ENCODE assay signal across 1 cellular context in genomic region chr6:13710552-13711383, GRCh38.
TF ChIP-seq lines count a peak whose summit lies in the region.

No MANE protein-coding gene starts in this region.

TF ChIP-seq in HepG2, 621 proteins besides CTCF, POLR2A, EP300 and RAD21 (continued from another document and continues in another):
- TF ChIP-seq ARID5B (CRISPR knock-in tag; IDR thresholded peaks at IDR 0.05): peak; percentile 59
- TF ChIP-seq ELF4 (CRISPR knock-in tag; IDR thresholded peaks at IDR 0.05; ENCODE audit: borderline replicate concordance): no peak
- no peak for TF ChIP-seq CHCHD3 (CRISPR knock-in tag; IDR thresholded peaks at IDR 0.05)
- no peak for TF ChIP-seq HHEX (CRISPR knock-in tag; IDR thresholded peaks at IDR 0.05)
- TF ChIP-seq FOSL2 (CRISPR knock-in tag; IDR thresholded peaks at IDR 0.05): peak; percentile 16
- no peak for TF ChIP-seq AGO1 (IDR thresholded peaks at IDR 0.05; ENCODE audit: low read depth, low read length, poor library complexity, severe bottlenecking)
- no peak for TF ChIP-seq SP1 (IDR thresholded peaks at IDR 0.05)
- no peak for TF ChIP-seq SP1 (CRISPR knock-in tag; IDR thresholded peaks at IDR 0.05)
- TF ChIP-seq ZNF678 (CRISPR knock-in tag; IDR thresholded peaks at IDR 0.05): no peak
- 0 out of 2 replicates have a peak, but pooled peaks have one; percentile 41 for TF ChIP-seq BRD4 (CRISPR knock-in tag; IDR thresholded peaks at IDR 0.05)
- peak; percentile 90 for TF ChIP-seq ZNF777 (CRISPR knock-in tag; IDR thresholded peaks at IDR 0.05)
- no peak for TF ChIP-seq THAP7 (CRISPR knock-in tag; IDR thresholded peaks at IDR 0.05)
- TF ChIP-seq ATF2 (CRISPR knock-in tag; IDR thresholded peaks at IDR 0.05): no peak
- no peak for TF ChIP-seq JARID2 (CRISPR knock-in tag; IDR thresholded peaks at IDR 0.05; ENCODE audit: insufficient replicate concordance)
- TF ChIP-seq ZBTB2 (CRISPR knock-in tag; IDR thresholded peaks at IDR 0.05; ENCODE audit: low read depth): no peak; the same call in 1 of the 2 replicates
- TF ChIP-seq ZBTB7B (CRISPR knock-in tag; IDR thresholded peaks at IDR 0.05): peak; percentile 95
- TF ChIP-seq ZNF33B (CRISPR knock-in tag; IDR thresholded peaks at IDR 0.05): no peak
- peak; percentile 78 for TF ChIP-seq ZNF501 (CRISPR knock-in tag; IDR thresholded peaks at IDR 0.05)
- no peak; the same call in 1 of the 2 replicates for TF ChIP-seq NCOR1 (IDR thresholded peaks at IDR 0.05; ENCODE audit: borderline replicate concordance, low read length)
- no peak for TF ChIP-seq ZNF503 (CRISPR knock-in tag; IDR thresholded peaks at IDR 0.05)
- TF ChIP-seq FOXK1 (CRISPR knock-in tag; IDR thresholded peaks at IDR 0.05; ENCODE audit: borderline replicate concordance, low read depth): peak; percentile 18; the same call in 1 of the 2 replicates
- TF ChIP-seq ZNF383 (CRISPR knock-in tag; IDR thresholded peaks at IDR 0.05; ENCODE audit: borderline replicate concordance): no peak
- TF ChIP-seq ZBTB49 (CRISPR knock-in tag; IDR thresholded peaks at IDR 0.05; ENCODE audit: borderline replicate concordance): no peak
- TF ChIP-seq ZFAT (CRISPR knock-in tag; conservative IDR thresholded peaks at IDR 0.05): no peak
- TF ChIP-seq ZBTB38 (CRISPR knock-in tag; IDR thresholded peaks at IDR 0.05): peak; percentile 33; the same call in 1 of the 2 replicates
- TF ChIP-seq NR2F1 (CRISPR knock-in tag; IDR thresholded peaks at IDR 0.05): no peak; a peak in 1 of 4 replicates
- TF ChIP-seq ZEB1 (IDR thresholded peaks at IDR 0.05; ENCODE audit: insufficient replicate concordance, low read depth): no peak
- no peak for TF ChIP-seq MAX (IDR thresholded peaks at IDR 0.05)
- no peak for TF ChIP-seq TAF15 (IDR thresholded peaks at IDR 0.05; ENCODE audit: low read depth, low read length, poor library complexity, severe bottlenecking)
- no peak for TF ChIP-seq ZNF660 (CRISPR knock-in tag; IDR thresholded peaks at IDR 0.05; ENCODE audit: borderline replicate concordance, low read depth)
- TF ChIP-seq JUND (CRISPR knock-in tag; IDR thresholded peaks at IDR 0.05): no peak
- no peak; the same call in 1 of the 2 replicates for TF ChIP-seq ZGPAT (CRISPR knock-in tag; IDR thresholded peaks at IDR 0.05)
- no peak for TF ChIP-seq TBP (CRISPR knock-in tag; IDR thresholded peaks at IDR 0.05)
- peak in 1 of 2 experiments; percentile 41; a peak in 1 of 4 replicates for TF ChIP-seq REST (IDR thresholded peaks at IDR 0.05; ENCODE audit: borderline replicate concordance in 1 of 2, low read depth in 1 of 2, low read length in 2 of 2)
- TF ChIP-seq SMARCC2 (IDR thresholded peaks at IDR 0.05): no peak
- TF ChIP-seq CENPT (CRISPR knock-in tag; IDR thresholded peaks at IDR 0.05; ENCODE audit: low read depth): no peak; the same call in 1 of the 2 replicates
- no peak for TF ChIP-seq ZNF775 (CRISPR knock-in tag; IDR thresholded peaks at IDR 0.05; ENCODE audit: borderline replicate concordance)
- no peak for TF ChIP-seq ATF5 (CRISPR knock-in tag; IDR thresholded peaks at IDR 0.05; ENCODE audit: low read depth)
- TF ChIP-seq ZNF317 (CRISPR knock-in tag; IDR thresholded peaks at IDR 0.05): no peak
- no peak; the same call in 1 of the 2 replicates for TF ChIP-seq ZNF629 (CRISPR knock-in tag; conservative IDR thresholded peaks at IDR 0.05)
- TF ChIP-seq CAMTA2 (CRISPR knock-in tag; IDR thresholded peaks at IDR 0.05; ENCODE audit: borderline replicate concordance): no peak
- TF ChIP-seq ZNF644 (CRISPR knock-in tag; IDR thresholded peaks at IDR 0.05; ENCODE audit: low read depth): no peak
- no peak for TF ChIP-seq FOXP1 (IDR thresholded peaks at IDR 0.05)
- TF ChIP-seq FOXP1 (CRISPR knock-in tag; IDR thresholded peaks at IDR 0.05): no peak
